Comparison of ENCODE assay signal across 10 cellular contexts in the genomic region with DNA sequence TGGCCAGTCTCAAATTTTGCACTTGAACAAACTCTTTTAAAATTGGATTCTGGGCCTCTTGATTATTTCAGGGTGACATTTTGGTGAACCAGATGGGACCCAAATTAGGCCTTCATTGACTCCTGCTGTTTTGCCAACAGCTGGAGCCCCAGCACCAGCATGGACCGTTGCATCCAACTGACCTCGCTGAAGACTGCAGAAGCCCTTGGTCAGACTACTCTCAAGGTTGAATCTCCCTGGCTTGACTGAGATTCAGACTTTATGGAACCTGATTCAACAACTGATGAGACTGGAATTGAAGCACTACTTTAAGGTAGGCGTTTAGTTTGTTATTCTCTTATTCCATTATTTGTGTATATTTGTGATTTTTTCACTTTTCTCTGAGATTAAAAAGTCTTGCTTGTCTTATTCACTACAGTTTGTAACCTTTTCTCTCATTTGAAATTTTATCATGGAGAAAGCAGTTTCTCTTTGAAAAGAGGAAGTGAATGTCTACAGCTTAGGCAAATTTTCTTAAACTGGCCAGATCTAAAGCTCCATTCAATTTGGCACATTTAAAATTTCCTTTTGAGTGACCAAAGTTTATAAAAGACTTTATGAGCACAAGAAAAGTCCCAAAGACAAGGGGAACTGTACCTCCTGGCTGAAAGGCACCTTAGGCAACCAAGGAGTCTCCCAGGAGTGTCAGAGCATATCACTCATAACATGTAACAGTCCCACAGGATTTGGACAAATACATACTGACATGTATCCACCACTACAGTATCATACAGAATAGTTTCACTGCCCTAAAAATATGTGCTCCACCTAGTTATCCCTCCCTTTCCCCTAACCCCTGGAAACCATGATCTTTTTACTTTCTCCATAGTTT. TPM values are rescaled to one million over a fixed set of nuclear protein-coding genes. Genes with fewer than 3 reads are reported as not detected.
DNase-seq lines count a peak whose midpoint lies in the region; ATAC-seq, FAIRE-seq and TF ChIP-seq lines count a peak whose summit lies in the region.
"Had no signal": no experiment of that assay in that cellular context is flagged by ENCODE, and none has a peak within 500 bp of the region (broad histone marks: within the 10 kb centered on the region; RNA-seq: fewer than 3 reads in every experiment).

No MANE protein-coding gene starts in this region.

- H3K36me3 ChIP-seq in body of pancreas (replicated peaks in 1 of 2; ENCODE audit: insufficient read depth in 1 of 2, low read depth in 2 of 2): peaks cover 0 to 3% of the 10 kb centered on the region in 2 donors

- peak; percentile 75 for FAIRE-seq in GM12891 (lab: Jason Lieb, UNC)

- no peaks in the 10 kb centered on the region for H3K9me3 ChIP-seq in body of pancreas

- intact Hi-C loops in body of pancreas (cut with DNase I): no loop called here

- DNase-seq in GM12891 (ENCODE audit: insufficient read length, low spot score) (no peak), SKM-1 (lab: John Stamatoyannopoulos, UW; ENCODE audit: unreplicated experiment) (peak; percentile 0), dermis blood vessel endothelial cell (no peak), body of pancreas (no peak)
- DNase-seq in stimulated activated CD4-positive, alpha-beta T cell treated with anti-CD3 and anti-CD28 coated beads, Interleukin-1b, Interleukin-23, amount 100 ng/mL, for 48 hours: no peak

- no peak overlapping the region for H3K4me3 ChIP-seq in body of pancreas
- H3K4me3 ChIP-seq: SK-N-MC had no signal

- no peaks in the 10 kb centered on the region for H3K27me3 ChIP-seq in body of pancreas

- TF ChIP-seq POLR2A in GM12891 (IDR thresholded peaks at IDR 0.05; ENCODE audit: low read depth, low read length): no peak
- no peak for TF ChIP-seq POLR2A in body of pancreas (IDR thresholded peaks at IDR 0.05)

- H3K4me1 ChIP-seq in body of pancreas: no peaks in the 10 kb centered on the region

- no peak overlapping the region for H3K27ac ChIP-seq in body of pancreas
- H3K27ac ChIP-seq: C4-2B, SK-N-MC had no signal

- TF ChIP-seq CTCF in body of pancreas (IDR thresholded peaks at IDR 0.05): no peak

- ATAC-seq in GM19468 (IDR thresholded peaks at IDR 0.05; ENCODE audit: extremely low read depth, unreplicated experiment) (peak; percentile 37), HG03139 (IDR thresholded peaks at IDR 0.05; ENCODE audit: unreplicated experiment) (peak; percentile 69), body of pancreas (no peak), HG03025 (IDR thresholded peaks at IDR 0.05; ENCODE audit: low FRiP score, unreplicated experiment) (no peak)

- 85 to 92% methylated on average over 3 of the region's 3 CpGs for WGBS in body of pancreas, 2 donors

TF ChIP-seq in GM12891, 5 proteins besides CTCF, POLR2A, EP300 and RAD21:
- TF ChIP-seq POU2F2 (IDR thresholded peaks at IDR 0.05; ENCODE audit: low read depth, low read length): no peak
- peak; percentile 98 for TF ChIP-seq SPI1 (IDR thresholded peaks at IDR 0.05; ENCODE audit: low read depth, low read length)

RNA-seq across cellular contexts. Expression of a gene that starts 41.4 kb away (rescaled TPM):
- polyA plus RNA-seq in GM12891 (2012; ENCODE audit: low read depth, missing spikeins): 13.2 TPM
- 15.5 and 16.7 TPM in 2 replicates for total RNA-seq in dermis blood vessel endothelial cell
- total RNA-seq in body of pancreas: 10 to 100 TPM; 10.1 to 24.7 TPM

Comparison
In these comparisons a context has a peak if more than half of its experiments do, and no peak if none do; other contexts are left out.
1. ATAC-seq: peak in GM19468 (single experiment) and HG03139 (single experiment); none in body of pancreas (single experiment) and HG03025 (single experiment).